8 cellular contexts compared by ENCODE assay signal in the genomic region with DNA sequence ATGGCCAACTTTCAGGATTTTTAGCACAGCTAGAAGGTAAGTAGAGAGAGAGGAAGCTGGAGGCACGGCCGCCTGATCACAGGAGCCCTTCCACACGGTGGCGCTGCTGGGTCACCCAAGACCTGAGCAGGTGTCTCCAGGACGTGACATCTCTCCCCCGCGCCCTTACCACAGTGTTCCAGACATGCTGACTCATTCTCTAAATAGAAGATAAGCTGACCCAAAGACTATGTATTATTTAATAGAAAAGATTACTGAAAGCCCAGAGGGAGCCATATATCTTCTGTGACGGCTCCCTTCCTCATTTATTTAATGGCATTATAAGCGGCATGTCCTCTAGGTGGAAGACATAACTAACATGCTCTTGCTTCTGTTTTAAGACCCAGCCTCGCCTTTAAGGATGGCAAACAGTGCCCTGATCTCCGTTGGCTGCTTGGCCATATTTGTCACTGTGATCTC. TPM values are rescaled to one million over a fixed set of nuclear protein-coding genes. Genes with fewer than 3 reads are reported as not detected.
DNase-seq lines count a peak whose midpoint lies in the region; ATAC-seq lines count a peak whose summit lies in the region.

No MANE protein-coding gene starts in this region.

- H3K4me1 Mint-ChIP-seq in activated CD8-positive, alpha-beta memory T cell treated with anti-CD3 and anti-CD28 coated beads, Interleukin-2, amount 10 ng/mL, durations not matched to agents 7 days and 5 days: peaks cover 16% of the 10 kb centered on the region
- peaks cover 2 to 10% (median 7%) of the 10 kb centered on the region in 4 donors for H3K4me1 Mint-ChIP-seq in naive thymus-derived CD8-positive, alpha-beta T cell

- H3K27ac Mint-ChIP-seq in activated CD8-positive, alpha-beta memory T cell treated with anti-CD3 and anti-CD28 coated beads, Interleukin-2, amount 10 ng/mL, durations not matched to agents 7 days and 5 days: peak overlapping the region; percentile 64
- H3K27ac Mint-ChIP-seq in naive thymus-derived CD8-positive, alpha-beta T cell: no peak overlapping the region

- H3K36me3 ChIP-seq in HUES6 (ENCODE audit: control insufficient read depth, insufficient read depth, low read length): no peaks in the 10 kb centered on the region
- H3K36me3 ChIP-seq in NT2/D1 (ENCODE audit: insufficient read depth, insufficient read length, low read length): no peaks in the 10 kb centered on the region

- CTCF ChIA-PET in activated CD8-positive, alpha-beta memory T cell treated with anti-CD3 and anti-CD28 coated beads, Interleukin-2, amount 10 ng/mL, durations not matched to agents 7 days and 5 days (lab: Charles Lee): interaction anchor here (0.6 to 8.3 kb wide), 49 partner anchors 12 to 445 kb away, joined by 3 to 124 read pairs (median 4); a partner anchor contains a TSS

- H3K36me3 Mint-ChIP-seq in activated CD8-positive, alpha-beta memory T cell treated with anti-CD3 and anti-CD28 coated beads, Interleukin-2, amount 10 ng/mL, durations not matched to agents 7 days and 5 days: no peaks in the 10 kb centered on the region
- H3K36me3 Mint-ChIP-seq in naive thymus-derived CD8-positive, alpha-beta T cell: no peaks in the 10 kb centered on the region

- peak; percentile 98 for ATAC-seq in GM21526 (IDR thresholded peaks at IDR 0.05; ENCODE audit: low FRiP score, unreplicated experiment)
- peak; percentile 98 for ATAC-seq in activated CD8-positive, alpha-beta memory T cell treated with anti-CD3 and anti-CD28 coated beads, Interleukin-2, amount 10 ng/mL, durations not matched to agents 7 days and 5 days
- peak; percentile 97 to 99 for ATAC-seq in naive thymus-derived CD8-positive, alpha-beta T cell

- POLR2A ChIA-PET in naive thymus-derived CD8-positive, alpha-beta T cell (lab: Charles Lee): interaction anchor here (1.1 to 1.2 kb wide), 2 partner anchors 17 to 72 kb away, joined by 3 to 4 read pairs; no protein-coding TSS in a partner anchor

- DNase-seq in DMS53 treated with DMSO at 0.1 percent for 48 hours (lab: John Stamatoyannopoulos, UW; ENCODE audit: unreplicated experiment): peak; percentile 98
- DNase-seq in NT2/D1 (ENCODE audit: low read depth, low spot score): peak; percentile 94
- DNase-seq in activated CD8-positive, alpha-beta memory T cell treated with anti-CD3 and anti-CD28 coated beads, Interleukin-2, amount 10 ng/mL, durations not matched to agents 7 days and 5 days: peak; percentile 94
- peak; percentile 83 for DNase-seq in epithelial cell of prostate (ENCODE audit: low read depth, low spot score)
- DNase-seq in naive thymus-derived CD8-positive, alpha-beta T cell: peak; percentile 72 to 92 (median 83)
- peak; percentile 68 to 86 (median 76) for DNase-seq in stimulated activated naive CD4-positive, alpha-beta T cell (lab: John Stamatoyannopoulos, UW)

- H3K4me3 ChIP-seq in HUES6 (ENCODE audit: low read depth, low read length) (peak overlapping the region; percentile 48), NT2/D1 (ENCODE audit: insufficient read length, low read depth) (no peak overlapping the region)

- H3K27ac ChIP-seq in HUES6 (ENCODE audit: low read depth, low read length) (no peak overlapping the region), epithelial cell of prostate (peak overlapping the region; percentile 26)

- H3K27me3 ChIP-seq in HUES6 (ENCODE audit: control insufficient read depth, insufficient read depth, low read length) (no peaks in the 10 kb centered on the region), NT2/D1 (ENCODE audit: insufficient read depth, insufficient read length) (no peaks in the 10 kb centered on the region)

- peak overlapping the region; percentile 65 for H3K4me3 Mint-ChIP-seq in activated CD8-positive, alpha-beta memory T cell treated with anti-CD3 and anti-CD28 coated beads, Interleukin-2, amount 10 ng/mL, durations not matched to agents 7 days and 5 days
- peak overlapping the region; percentile 48 to 80 (median 70) for H3K4me3 Mint-ChIP-seq in naive thymus-derived CD8-positive, alpha-beta T cell

- H3K9me3 Mint-ChIP-seq in activated CD8-positive, alpha-beta memory T cell treated with anti-CD3 and anti-CD28 coated beads, Interleukin-2, amount 10 ng/mL, durations not matched to agents 7 days and 5 days (ENCODE audit: low read depth): no peaks in the 10 kb centered on the region
- no peaks in the 10 kb centered on the region for H3K9me3 Mint-ChIP-seq in naive thymus-derived CD8-positive, alpha-beta T cell

- H3K27me3 Mint-ChIP-seq in activated CD8-positive, alpha-beta memory T cell treated with anti-CD3 and anti-CD28 coated beads, Interleukin-2, amount 10 ng/mL, durations not matched to agents 7 days and 5 days: peaks cover 5% of the 10 kb centered on the region
- H3K27me3 Mint-ChIP-seq in naive thymus-derived CD8-positive, alpha-beta T cell: peaks cover 0 to 11% (median 3%) of the 10 kb centered on the region in 5 donors

- H3K4me1 ChIP-seq in HUES6 (ENCODE audit: control insufficient read depth, insufficient read depth, low read length): peaks cover 6% of the 10 kb centered on the region
- H3K4me1 ChIP-seq in NT2/D1 (ENCODE audit: insufficient read depth, insufficient read length): no peaks in the 10 kb centered on the region

- H3K9ac ChIP-seq in HUES6 (ENCODE audit: low read length) (peak overlapping the region; percentile 77), NT2/D1 (ENCODE audit: insufficient read length, low read depth) (no peak overlapping the region)

- no peaks in the 10 kb centered on the region for H3K9me3 ChIP-seq in HUES6 (ENCODE audit: control insufficient read depth, insufficient read depth, low read depth, low read length)
- H3K9me3 ChIP-seq in NT2/D1 (ENCODE audit: insufficient read depth, low read length): no peaks in the 10 kb centered on the region

RNA-seq across cellular contexts. Expression of a gene that starts 26.0 kb away (rescaled TPM):
- 10 to 100 TPM; 51.3 to 59.5 TPM for total RNA-seq in activated CD8-positive, alpha-beta memory T cell treated with anti-CD3 and anti-CD28 coated beads, Interleukin-2, amount 10 ng/mL, durations not matched to agents 7 days and 5 days
- 10 to 100 TPM; 46.5 to 52.5 TPM for total RNA-seq in naive thymus-derived CD8-positive, alpha-beta T cell
- 10 to 100 TPM; 47.6 to 71.6 (median 69.9) TPM for polyA plus RNA-seq in naive thymus-derived CD8-positive, alpha-beta T cell

RNA-seq across cellular contexts. Expression of a gene that starts 26.6 kb away (rescaled TPM):
- under 1 TPM; 0.41 to 0.82 TPM for total RNA-seq in activated CD8-positive, alpha-beta memory T cell treated with anti-CD3 and anti-CD28 coated beads, Interleukin-2, amount 10 ng/mL, durations not matched to agents 7 days and 5 days
- 1 to 10 TPM; 5.9 to 6.3 TPM for total RNA-seq in naive thymus-derived CD8-positive, alpha-beta T cell
- not detected for polyA plus RNA-seq in naive thymus-derived CD8-positive, alpha-beta T cell
